8 cellular contexts compared by ENCODE assay signal in the genomic region with DNA sequence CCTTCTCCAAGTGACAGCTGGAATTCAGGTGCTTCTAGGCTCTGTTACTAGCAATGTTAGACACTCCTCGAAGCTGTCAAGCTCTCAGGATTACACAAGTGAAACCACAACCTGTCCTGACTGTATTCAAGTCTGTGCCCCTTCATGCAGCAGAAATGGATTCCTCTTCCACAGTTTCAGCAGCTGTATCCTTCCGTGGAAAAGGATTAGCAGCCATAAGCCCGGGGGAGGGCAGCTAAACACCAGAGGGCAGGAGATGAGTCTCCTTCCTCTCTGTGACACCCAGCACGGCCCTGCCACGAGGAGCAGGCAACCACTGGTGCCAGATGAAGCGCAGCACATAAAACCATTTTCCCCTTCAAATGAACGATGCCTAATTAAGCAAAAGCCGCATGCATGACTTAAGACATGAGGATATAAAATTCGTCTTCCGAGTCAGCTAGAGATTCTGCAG. TPM values are rescaled to one million over a fixed set of nuclear protein-coding genes. Genes with fewer than 3 reads are reported as not detected.
DNase-seq lines count a peak whose midpoint lies in the region; ATAC-seq and TF ChIP-seq lines count a peak whose summit lies in the region.

No MANE protein-coding gene starts in this region.

- DNase-seq in AML-193 (lab: John Stamatoyannopoulos, UW) = peak; percentile 34 to 44
- no peak for DNase-seq in RWPE2 (ENCODE audit: low spot score)
- DNase-seq in activated gamma-delta T cell treated with Interleukin-2 at 50 U/mL for 16 hours = peak; percentile 45
- DNase-seq in occipital lobe (lab: John Stamatoyannopoulos, UW) = peak; percentile 75
- DNase-seq in NCI-H1436 (lab: John Stamatoyannopoulos, UW) = no peak

- H3K4me3 ChIP-seq in HEK293 (ENCODE audit: low read depth, low read length) (peak overlapping the region; percentile 60), RWPE2 (ENCODE audit: severe bottlenecking) (peak overlapping the region; percentile 90), gastroesophageal sphincter (peak overlapping the region; percentile 66 to 94), urinary bladder (ENCODE audit: low read depth, low read length) (peak overlapping the region; percentile 77)

- TF ChIP-seq EP300 in gastroesophageal sphincter (IDR thresholded peaks at IDR 0.05) = no peak

- ATAC-seq in RWPE2 (ENCODE audit: low read depth) (peak; percentile 33), gastroesophageal sphincter (no peak)

- no peaks in the 10 kb centered on the region for H3K27me3 ChIP-seq in RWPE2 (ENCODE audit: insufficient read depth, poor library complexity, severe bottlenecking)
- H3K27me3 ChIP-seq in gastroesophageal sphincter = no peaks in the 10 kb centered on the region

- 5% methylated on average over 2 of the region's 10 CpGs; no CpG with 5 or more reads in 1 of the 2 donors for WGBS in gastroesophageal sphincter (ENCODE audit: low coverage in 1 of 2), 2 donors
- 3% methylated on average over 10 of the region's 10 CpGs for WGBS in urinary bladder

- H3K27ac ChIP-seq in HEK293 (ENCODE audit: extremely low read depth, low read depth, low read length) (no peak overlapping the region), RWPE2 (ENCODE audit: poor library complexity, severe bottlenecking) (peak overlapping the region; percentile 70), gastroesophageal sphincter (peak overlapping the region; percentile 19 to 89 (median 88)), urinary bladder (ENCODE audit: low read depth) (peak overlapping the region; percentile 95)

- TF ChIP-seq CTCF in HEK293 (tag by site-specific recombination; IDR thresholded peaks at IDR 0.05) (peak; percentile 48; the same call in 1 of the 2 replicates), RWPE2 (IDR thresholded peaks at IDR 0.05; ENCODE audit: poor library complexity, severe bottlenecking) (peak; percentile 9), gastroesophageal sphincter (IDR thresholded peaks at IDR 0.05) (peak in 3 of 4 experiments; percentile 22 to 59 (median 38))

- H3K36me3 ChIP-seq in HEK293 (ENCODE audit: control insufficient read depth in 2 of 2, insufficient read depth in 1 of 2, low read length in 2 of 2) (no peaks in the 10 kb centered on the region), RWPE2 (ENCODE audit: low read depth) (no peaks in the 10 kb centered on the region), gastroesophageal sphincter (no peaks in the 10 kb centered on the region), urinary bladder (ENCODE audit: insufficient read depth) (no peaks in the 10 kb centered on the region)

- POLR2A ChIA-PET in HEK293 (lab: Yijun Ruan, JAX) = interaction anchor here (0.6 to 1.1 kb wide), 2 partner anchors 9 to 153 kb away, joined by 3 read pairs; no protein-coding TSS in a partner anchor

- H3K9me3 ChIP-seq in HEK293 (ENCODE audit: control insufficient read depth, insufficient read depth, low read depth, low read length) (no peaks in the 10 kb centered on the region), RWPE2 (ENCODE audit: severe bottlenecking) (no peaks in the 10 kb centered on the region), gastroesophageal sphincter (no peaks in the 10 kb centered on the region)

- no peak for TF ChIP-seq POLR2A in gastroesophageal sphincter (IDR thresholded peaks at IDR 0.05)

- CTCF ChIA-PET in HEK293 (lab: Yijun Ruan, JAX) = interaction anchor here (0.5 to 4.3 kb wide), 17 partner anchors 9 to 198 kb away, joined by 3 to 21 read pairs (median 5); no protein-coding TSS in a partner anchor

- H3K4me1 ChIP-seq in HEK293 (ENCODE audit: control insufficient read depth, insufficient read depth, low read length) (peaks cover 10% of the 10 kb centered on the region; the same call in 1 of the 2 replicates), RWPE2 (ENCODE audit: insufficient read depth, poor library complexity, severe bottlenecking) (peaks cover 27% of the 10 kb centered on the region), gastroesophageal sphincter (peaks cover 0 to 68% (median 24%) of the 10 kb centered on the region in 3 donors), urinary bladder (ENCODE audit: insufficient read depth) (peaks cover 3% of the 10 kb centered on the region)

TF ChIP-seq in HEK293, 187 proteins besides CTCF, POLR2A, EP300 and RAD21:
- TF ChIP-seq ZNF274 (IDR thresholded peaks at IDR 0.05; ENCODE audit: low read length) (no peak), ZNF274 (tag by site-specific recombination; IDR thresholded peaks at IDR 0.05; ENCODE audit: borderline replicate concordance) (no peak), SP3 (tag by site-specific recombination; IDR thresholded peaks at IDR 0.05) (no peak), ZNF561 (tag by site-specific recombination; IDR thresholded peaks at IDR 0.05; ENCODE audit: borderline replicate concordance) (no peak), ZBTB21 (tag by site-specific recombination; IDR thresholded peaks at IDR 0.05) (no peak), MZF1 (tag by site-specific recombination; IDR thresholded peaks at IDR 0.05; ENCODE audit: borderline replicate concordance) (no peak), TCF7L2 (IDR thresholded peaks at IDR 0.05; ENCODE audit: borderline replicate concordance, low read depth, low read length) (no peak), ZBTB17 (tag by site-specific recombination; IDR thresholded peaks at IDR 0.05) (peak; percentile 41; the same call in 1 of the 2 replicates), SP2 (tag by site-specific recombination; IDR thresholded peaks at IDR 0.05) (no peak), ZBTB20 (tag by site-specific recombination; IDR thresholded peaks at IDR 0.05) (peak; percentile 46; the same call in 1 of the 2 replicates), ZNF843 (tag by site-specific recombination; IDR thresholded peaks at IDR 0.05) (no peak), ZNF558 (tag by site-specific recombination; IDR thresholded peaks at IDR 0.05) (no peak), ZNF335 (tag by site-specific recombination; conservative IDR thresholded peaks at IDR 0.05) (peak; percentile 85), ZNF48 (tag by site-specific recombination; IDR thresholded peaks at IDR 0.05) (no peak)
- TF ChIP-seq, protein P1, sequence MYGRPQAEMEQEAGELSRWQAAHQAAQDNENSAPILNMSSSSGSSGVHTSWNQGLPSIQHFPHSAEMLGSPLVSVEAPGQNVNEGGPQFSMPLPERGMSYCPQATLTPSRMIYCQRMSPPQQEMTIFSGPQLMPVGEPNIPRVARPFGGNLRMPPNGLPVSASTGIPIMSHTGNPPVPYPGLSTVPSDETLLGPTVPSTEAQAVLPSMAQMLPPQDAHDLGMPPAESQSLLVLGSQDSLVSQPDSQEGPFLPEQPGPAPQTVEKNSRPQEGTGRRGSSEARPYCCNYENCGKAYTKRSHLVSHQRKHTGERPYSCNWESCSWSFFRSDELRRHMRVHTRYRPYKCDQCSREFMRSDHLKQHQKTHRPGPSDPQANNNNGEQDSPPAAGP (tag by site-specific recombination; IDR thresholded peaks at IDR 0.05) = no peak
- TF ChIP-seq, protein P2, sequence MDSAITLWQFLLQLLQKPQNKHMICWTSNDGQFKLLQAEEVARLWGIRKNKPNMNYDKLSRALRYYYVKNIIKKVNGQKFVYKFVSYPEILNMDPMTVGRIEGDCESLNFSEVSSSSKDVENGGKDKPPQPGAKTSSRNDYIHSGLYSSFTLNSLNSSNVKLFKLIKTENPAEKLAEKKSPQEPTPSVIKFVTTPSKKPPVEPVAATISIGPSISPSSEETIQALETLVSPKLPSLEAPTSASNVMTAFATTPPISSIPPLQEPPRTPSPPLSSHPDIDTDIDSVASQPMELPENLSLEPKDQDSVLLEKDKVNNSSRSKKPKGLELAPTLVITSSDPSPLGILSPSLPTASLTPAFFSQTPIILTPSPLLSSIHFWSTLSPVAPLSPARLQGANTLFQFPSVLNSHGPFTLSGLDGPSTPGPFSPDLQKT (IDR thresholded peaks at IDR 0.05; ENCODE audit: borderline replicate concordance, low read depth, low read length) = no peak
- TF ChIP-seq, protein P3, sequence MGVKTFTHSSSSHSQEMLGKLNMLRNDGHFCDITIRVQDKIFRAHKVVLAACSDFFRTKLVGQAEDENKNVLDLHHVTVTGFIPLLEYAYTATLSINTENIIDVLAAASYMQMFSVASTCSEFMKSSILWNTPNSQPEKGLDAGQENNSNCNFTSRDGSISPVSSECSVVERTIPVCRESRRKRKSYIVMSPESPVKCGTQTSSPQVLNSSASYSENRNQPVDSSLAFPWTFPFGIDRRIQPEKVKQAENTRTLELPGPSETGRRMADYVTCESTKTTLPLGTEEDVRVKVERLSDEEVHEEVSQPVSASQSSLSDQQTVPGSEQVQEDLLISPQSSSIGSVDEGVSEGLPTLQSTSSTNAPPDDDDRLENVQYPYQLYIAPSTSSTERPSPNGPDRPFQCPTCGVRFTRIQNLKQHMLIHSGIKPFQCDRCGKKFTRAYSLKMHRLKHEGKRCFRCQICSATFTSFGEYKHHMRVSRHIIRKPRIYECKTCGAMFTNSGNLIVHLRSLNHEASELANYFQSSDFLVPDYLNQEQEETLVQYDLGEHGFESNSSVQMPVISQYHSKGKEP (tag by site-specific recombination; IDR thresholded peaks at IDR 0.05) = no peak
- TF ChIP-seq, protein P4, sequence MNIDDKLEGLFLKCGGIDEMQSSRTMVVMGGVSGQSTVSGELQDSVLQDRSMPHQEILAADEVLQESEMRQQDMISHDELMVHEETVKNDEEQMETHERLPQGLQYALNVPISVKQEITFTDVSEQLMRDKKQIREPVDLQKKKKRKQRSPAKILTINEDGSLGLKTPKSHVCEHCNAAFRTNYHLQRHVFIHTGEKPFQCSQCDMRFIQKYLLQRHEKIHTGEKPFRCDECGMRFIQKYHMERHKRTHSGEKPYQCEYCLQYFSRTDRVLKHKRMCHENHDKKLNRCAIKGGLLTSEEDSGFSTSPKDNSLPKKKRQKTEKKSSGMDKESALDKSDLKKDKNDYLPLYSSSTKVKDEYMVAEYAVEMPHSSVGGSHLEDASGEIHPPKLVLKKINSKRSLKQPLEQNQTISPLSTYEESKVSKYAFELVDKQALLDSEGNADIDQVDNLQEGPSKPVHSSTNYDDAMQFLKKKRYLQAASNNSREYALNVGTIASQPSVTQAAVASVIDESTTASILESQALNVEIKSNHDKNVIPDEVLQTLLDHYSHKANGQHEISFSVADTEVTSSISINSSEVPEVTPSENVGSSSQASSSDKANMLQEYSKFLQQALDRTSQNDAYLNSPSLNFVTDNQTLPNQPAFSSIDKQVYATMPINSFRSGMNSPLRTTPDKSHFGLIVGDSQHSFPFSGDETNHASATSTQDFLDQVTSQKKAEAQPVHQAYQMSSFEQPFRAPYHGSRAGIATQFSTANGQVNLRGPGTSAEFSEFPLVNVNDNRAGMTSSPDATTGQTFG (tag by site-specific recombination; IDR thresholded peaks at IDR 0.05; ENCODE audit: borderline replicate concordance) = no peak

RNA-seq across cellular contexts. Expression of a gene that starts 1.2 kb away (rescaled TPM):
- 10 to 100 TPM; 15.2 to 55.9 (median 22.7) TPM for total RNA-seq in gastroesophageal sphincter
- total RNA-seq in occipital lobe = 26.5 TPM
- total RNA-seq in urinary bladder = 59.4 TPM
- polyA plus RNA-seq in urinary bladder = 31.1 TPM

Comparison
In these comparisons a context has a peak if more than half of its experiments do, and no peak if none do; other contexts are left out.
1. DNase-seq: peak in AML-193 (2 of 2), activated gamma-delta T cell treated with Interleukin-2 at 50 U/mL for 16 hours (single experiment) and occipital lobe (single experiment); none in RWPE2 (single experiment) and NCI-H1436 (single experiment).
2. Peak in every context shown above with its lines, with median percentiles within 50 percentile points of each other: H3K4me3 ChIP-seq and CTCF ChIP-seq.